14 cellular contexts compared by ENCODE assay signal in the genomic region with DNA sequence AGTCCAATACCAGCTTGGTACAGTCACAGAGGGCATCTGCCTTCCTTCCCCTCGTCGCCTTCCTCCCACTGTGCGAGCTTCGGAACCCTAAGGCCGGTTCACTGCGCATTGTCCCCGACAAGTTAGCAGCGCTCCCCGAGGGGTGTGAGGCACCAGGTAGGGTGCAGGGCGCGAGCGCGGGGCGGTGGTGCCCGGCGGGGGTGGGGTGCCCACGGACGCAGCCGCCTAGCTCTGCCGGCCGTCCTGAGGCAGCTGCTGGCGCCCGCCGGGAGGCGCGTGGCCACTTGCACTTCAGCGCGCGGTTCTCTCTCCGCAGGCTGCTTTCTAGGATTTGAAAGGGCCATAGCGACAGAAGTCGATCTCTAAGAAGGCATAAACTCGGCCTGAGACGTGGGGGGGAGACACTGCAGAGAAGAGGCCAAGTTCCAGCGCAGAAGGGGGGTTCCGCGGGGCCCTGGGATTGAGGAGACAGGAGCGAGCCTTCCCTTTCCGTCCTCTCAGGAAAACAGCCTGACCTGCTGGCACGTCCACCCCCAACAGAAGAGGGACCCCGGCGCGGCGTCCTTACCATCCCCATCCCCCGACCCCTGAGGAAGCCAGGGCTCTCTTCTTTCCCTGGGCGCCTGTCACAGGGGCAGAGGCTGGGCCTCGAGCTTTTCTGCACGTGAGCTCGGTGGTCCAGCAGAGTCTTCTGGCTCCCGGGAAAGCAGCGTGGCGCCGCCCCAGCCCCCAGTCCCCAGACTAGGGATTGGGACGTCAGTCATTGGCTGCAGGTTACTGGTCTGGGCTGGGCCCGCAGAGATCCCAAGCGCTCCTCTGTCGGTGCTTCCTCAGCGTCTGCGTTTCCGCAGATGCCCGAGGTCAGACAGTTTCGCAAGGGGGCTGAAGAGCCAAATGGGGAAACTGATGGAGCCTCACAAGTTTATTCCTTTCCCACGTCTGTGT. TPM values are rescaled to one million over a fixed set of nuclear protein-coding genes. Genes with fewer than 3 reads are reported as not detected.
DNase-seq lines count a peak whose midpoint lies in the region; ATAC-seq, FAIRE-seq and TF ChIP-seq lines count a peak whose summit lies in the region.
"Had no signal": no experiment of that assay in that cellular context is flagged by ENCODE, and none has a peak within 500 bp of the region (broad histone marks: within the 10 kb centered on the region; RNA-seq: fewer than 3 reads in every experiment).

No MANE protein-coding gene starts in this region.

- no peak for TF ChIP-seq RAD21 in HepG2 (CRISPR knock-in tag; IDR thresholded peaks at IDR 0.05)

- peaks cover 63% of the 10 kb centered on the region for H3K27me3 Mint-ChIP-seq in activated B cell treated with CpG ODN at 0.5 μM for 24 hours
- H3K27me3 Mint-ChIP-seq in activated T-helper 2 cell treated with anti-CD3 and anti-CD28 coated beads, Interferon-gamma antibody, Interleukin-2, Interleukin-4, amounts not matched to agents 10 μg/mL and 5 μg/mL and 100 μg/mL, durations not matched to agents 14 hours and 24 hours and 36 hours (ENCODE audit: low read depth), result peaks cover 73% of the 10 kb centered on the region

- POLR2A ChIA-PET in activated B cell treated with CpG ODN at 0.5 μM for 24 hours (lab: Charles Lee), result no interaction called here
- POLR2A ChIA-PET in HepG2 (lab: Yijun Ruan, JAX), result interaction anchor here (1.4 kb wide), 1 partner anchor 22 kb away, joined by 4 read pairs; the partner anchor contains the start of gene CCNC

- peaks cover 3% of the 10 kb centered on the region for H3K9me3 Mint-ChIP-seq in activated B cell treated with CpG ODN at 0.5 μM for 24 hours
- H3K9me3 Mint-ChIP-seq in activated T-helper 2 cell treated with anti-CD3 and anti-CD28 coated beads, Interferon-gamma antibody, Interleukin-2, Interleukin-4, amounts not matched to agents 10 μg/mL and 5 μg/mL and 100 μg/mL, durations not matched to agents 14 hours and 24 hours and 36 hours, result no peaks in the 10 kb centered on the region

- CTCF ChIA-PET in activated B cell treated with CpG ODN at 0.5 μM for 24 hours (lab: Charles Lee), result no interaction called here
- CTCF ChIA-PET in HepG2 (lab: Yijun Ruan, JAX; ENCODE audit: low intra/inter-chr PET ratio, low total read pairs), result no interaction called here

- TF ChIP-seq EP300 in HepG2 (IDR thresholded peaks at IDR 0.05; ENCODE audit: low read depth in 2 of 2, low read length in 2 of 2) (no peak), HepG2 (CRISPR knock-in tag; IDR thresholded peaks at IDR 0.05; ENCODE audit: borderline replicate concordance) (no peak)

- H3K9me3 ChIP-seq in left ventricle myocardium inferior (replicated peaks) (peaks cover 17% of the 10 kb centered on the region), right atrium auricular region (peaks cover 0 to 17% of the 10 kb centered on the region in 2 donors), HepG2 (ENCODE audit: low read length) (no peaks in the 10 kb centered on the region), thoracic aorta (no peaks in the 10 kb centered on the region)

- FAIRE-seq in HepG2 (lab: Jason Lieb, UNC), result no peak

- ATAC-seq in activated B cell treated with CpG ODN at 0.5 μM for 24 hours (ENCODE audit: low read depth), result no peak
- no peak for ATAC-seq in HepG2
- ATAC-seq in thoracic aorta (ENCODE audit: insufficient number of reproducible peaks, low FRiP score, low read depth), result no peak
- no peak for ATAC-seq in GM19463 (IDR thresholded peaks at IDR 0.05; ENCODE audit: unreplicated experiment)
- ATAC-seq: Panc1 had no signal

- peak overlapping the region; percentile 50 for H3K4me3 Mint-ChIP-seq in activated B cell treated with CpG ODN at 0.5 μM for 24 hours
- H3K4me3 Mint-ChIP-seq in activated T-helper 2 cell treated with anti-CD3 and anti-CD28 coated beads, Interferon-gamma antibody, Interleukin-2, Interleukin-4, amounts not matched to agents 10 μg/mL and 5 μg/mL and 100 μg/mL, durations not matched to agents 14 hours and 24 hours and 36 hours (ENCODE audit: low read depth), result no peak overlapping the region
- H3K4me3 Mint-ChIP-seq: mesothelial cell of epicardium had no signal

- TF ChIP-seq CTCF in left ventricle myocardium inferior (IDR thresholded peaks at IDR 0.05; ENCODE audit: borderline replicate concordance) (no peak), right atrium auricular region (IDR thresholded peaks at IDR 0.05) (no peak), activated B cell treated with CpG ODN at 0.5 μM for 24 hours (IDR thresholded peaks at IDR 0.05) (no peak), HepG2 (CRISPR knock-in tag; IDR thresholded peaks at IDR 0.05) (no peak), thoracic aorta (IDR thresholded peaks at IDR 0.05) (no peak)

- H3K79me2 ChIP-seq in HepG2 (ENCODE audit: insufficient read depth, low read length), result no peaks in the 10 kb centered on the region

- in situ Hi-C loops in HepG2 (cut with HindIII; ENCODE audit: extremely low pct_ligation_motif_present, low pct_unique_long_range_greater_than_20kb), result no loop called here

- H3K27me3 ChIP-seq in left ventricle myocardium inferior (ENCODE audit: low read depth) (peaks cover 94% of the 10 kb centered on the region), right atrium auricular region (peaks cover 38 to 39% of the 10 kb centered on the region in 2 donors), HepG2 (ENCODE audit: control insufficient read depth in 1 of 2, insufficient read depth in 2 of 2, low read length in 2 of 2) (peaks cover 5 to 42% of the 10 kb centered on the region in 2 experiments), thoracic aorta (replicated peaks; ENCODE audit: insufficient read depth) (peaks cover 21% of the 10 kb centered on the region)

- DNase-seq in left ventricle myocardium inferior (no peak), right atrium auricular region (ENCODE audit: low spot score) (no peak), activated B cell treated with CpG ODN at 0.5 μM for 24 hours (no peak), HepG2 (ENCODE audit: low spot score) (no peak), thoracic aorta (ENCODE audit: low spot score) (no peak), NCI-H774 (lab: John Stamatoyannopoulos, UW) (no peak)
- DNase-seq in activated T-helper 2 cell treated with anti-CD3 and anti-CD28 coated beads, Interferon-gamma antibody, Interleukin-2, Interleukin-4, amounts not matched to agents 10 μg/mL and 5 μg/mL and 100 μg/mL, durations not matched to agents 14 hours and 24 hours and 36 hours (ENCODE audit: low spot score), result no peak
- DNase-seq: activated naive CD4-positive, alpha-beta T cell; CD4-positive, CD25-positive, alpha-beta regulatory T cell; dermis blood vessel endothelial cell; heart right ventricle had no signal

- H3K36me3 Mint-ChIP-seq in activated B cell treated with CpG ODN at 0.5 μM for 24 hours (ENCODE audit: low read depth), result no peaks in the 10 kb centered on the region
- no peaks in the 10 kb centered on the region for H3K36me3 Mint-ChIP-seq in activated T-helper 2 cell treated with anti-CD3 and anti-CD28 coated beads, Interferon-gamma antibody, Interleukin-2, Interleukin-4, amounts not matched to agents 10 μg/mL and 5 μg/mL and 100 μg/mL, durations not matched to agents 14 hours and 24 hours and 36 hours (ENCODE audit: low read depth)
- H3K36me3 Mint-ChIP-seq: CD4-positive, CD25-positive, alpha-beta regulatory T cell; mesothelial cell of epicardium had no signal

- H3K4me2 ChIP-seq in HepG2 (ENCODE audit: low read depth, low read length), result peak overlapping the region; percentile 23; the same call in 1 of the 2 replicates

- BruUV-seq in HepG2 (replicated peaks; lab: Mats Ljungman, UMichigan), result no TSS peak

- H3K27ac Mint-ChIP-seq in activated B cell treated with CpG ODN at 0.5 μM for 24 hours, result no peak overlapping the region
- H3K27ac Mint-ChIP-seq in activated T-helper 2 cell treated with anti-CD3 and anti-CD28 coated beads, Interferon-gamma antibody, Interleukin-2, Interleukin-4, amounts not matched to agents 10 μg/mL and 5 μg/mL and 100 μg/mL, durations not matched to agents 14 hours and 24 hours and 36 hours, result no peak overlapping the region
- H3K27ac Mint-ChIP-seq: mesothelial cell of epicardium had no signal

- H3K36me3 ChIP-seq in left ventricle myocardium inferior, result no peaks in the 10 kb centered on the region
- H3K36me3 ChIP-seq in right atrium auricular region, result no peaks in the 10 kb centered on the region
- H3K36me3 ChIP-seq in HepG2 (replicated peaks in 1 of 2; ENCODE audit: control insufficient read depth in 1 of 2, insufficient read depth in 2 of 2, low read length in 2 of 2), result no peaks in the 10 kb centered on the region
- no peaks in the 10 kb centered on the region for H3K36me3 ChIP-seq in thoracic aorta
- H3K36me3 ChIP-seq: heart right ventricle had no signal

- no peak overlapping the region for H2AFZ ChIP-seq in HepG2 (ENCODE audit: low read length)

- peaks cover 30% of the 10 kb centered on the region for H3K4me1 Mint-ChIP-seq in activated B cell treated with CpG ODN at 0.5 μM for 24 hours
- H3K4me1 Mint-ChIP-seq in activated T-helper 2 cell treated with anti-CD3 and anti-CD28 coated beads, Interferon-gamma antibody, Interleukin-2, Interleukin-4, amounts not matched to agents 10 μg/mL and 5 μg/mL and 100 μg/mL, durations not matched to agents 14 hours and 24 hours and 36 hours (ENCODE audit: low read depth), result peaks cover 18% of the 10 kb centered on the region

- no peak overlapping the region for H3K9ac ChIP-seq in HepG2 (ENCODE audit: insufficient read depth, low read depth, low read length)

- no peaks in the 10 kb centered on the region for H4K20me1 ChIP-seq in HepG2 (ENCODE audit: insufficient read depth, low read length)

- H3K4me1 ChIP-seq in left ventricle myocardium inferior, result peaks cover 28% of the 10 kb centered on the region
- H3K4me1 ChIP-seq in right atrium auricular region, result peaks cover 0 to 28% of the 10 kb centered on the region in 2 donors
- peaks cover 13% of the 10 kb centered on the region for H3K4me1 ChIP-seq in HepG2 (ENCODE audit: insufficient read depth, low read length)
- H3K4me1 ChIP-seq in thoracic aorta (ENCODE audit: control insufficient read depth in 1 of 2, low read depth in 2 of 2), result peaks cover 15 to 26% of the 10 kb centered on the region in 2 donors

- H3K27ac ChIP-seq in left ventricle myocardium inferior (replicated peaks) (no peak overlapping the region), right atrium auricular region (no peak overlapping the region), HepG2 (ENCODE audit: extremely low read length, insufficient read depth, low read length) (no peak overlapping the region), thoracic aorta (peak overlapping the region in 1 of 2 donors; percentile 22)
- H3K27ac ChIP-seq: heart right ventricle had no signal

- WGBS in HepG2 (ENCODE audit: low lambda C conversion rate), result 39% methylated on average over 28 of the region's 63 CpGs

- intact Hi-C loops in left ventricle myocardium inferior (cut with micrococcal nuclease), result no loop called here
- intact Hi-C loops in activated B cell treated with CpG ODN at 0.5 μM for 24 hours (cut with micrococcal nuclease), result loop anchor here (1.0 kb wide), 1 partner anchor 12 kb away; no protein-coding TSS in a partner anchor
- intact Hi-C loops in HepG2 (cut with micrococcal nuclease; ENCODE audit: unreplicated experiment), result no loop called here
- intact Hi-C loops in activated T-helper 2 cell treated with anti-CD3 and anti-CD28 coated beads, Interferon-gamma antibody, Interleukin-2, Interleukin-4, amounts not matched to agents 10 μg/mL and 5 μg/mL and 100 μg/mL, durations not matched to agents 14 hours and 24 hours and 36 hours (cut with micrococcal nuclease), result loop anchor here (1.0 kb wide), 1 partner anchor 12 kb away; no protein-coding TSS in a partner anchor

- H3K4me3 ChIP-seq in left ventricle myocardium inferior (peak overlapping the region; percentile 37), right atrium auricular region (peak overlapping the region in 1 of 2 donors; percentile 12), HepG2 (replicated peaks in 1 of 3; ENCODE audit: insufficient read depth in 1 of 3, low read depth in 2 of 3, low read length in 3 of 3) (no peak overlapping the region), thoracic aorta (peak overlapping the region; percentile 32)

- TF ChIP-seq POLR2A in HepG2 (IDR thresholded peaks at IDR 0.05; ENCODE audit: insufficient read depth in 1 of 2, low read depth in 2 of 2, low read length in 2 of 2), result no peak

RNA-seq across cellular contexts. Expression of gene PRDM13, which starts 15.6 kb away (rescaled TPM):
- total RNA-seq in left ventricle myocardium inferior (not detected), right atrium auricular region (not detected), activated B cell treated with CpG ODN at 0.5 μM for 24 hours (0.07 TPM in 1 of 2 replicates, not detected in the other), HepG2 (2016; rRNA removed; fragmentation: Illumina TruSeq; extraction: Trizol) (not detected in 2 replicates), thoracic aorta (not detected)
- not detected in 2 replicates for total RNA-seq in HepG2 (2016; cell fraction: cytosol; rRNA removed; fragmentation: Illumina TruSeq; extraction: Trizol; ENCODE audit: low read depth)
- not detected in 2 replicates for total RNA-seq in HepG2 (2016; cell fraction: insoluble cytoplasmic fraction; rRNA removed; fragmentation: Illumina TruSeq; extraction: Trizol)
- total RNA-seq in HepG2 (2016; cell fraction: membrane; rRNA removed; fragmentation: Illumina TruSeq; extraction: Trizol), result not detected in 2 replicates
- not detected in 2 replicates for total RNA-seq in HepG2 (2016; cell fraction: nucleus; rRNA removed; fragmentation: Illumina TruSeq; extraction: Trizol)
- not detected in 2 replicates for polyA plus RNA-seq in HepG2 (2011; rRNA removed)
- not detected in 2 replicates for polyA plus RNA-seq in HepG2 (2011; cell fraction: cytosol; rRNA removed)
- polyA plus RNA-seq in HepG2 (2011; cell fraction: nucleus; rRNA removed), result not detected in 2 replicates
- not detected in 2 replicates for polyA plus RNA-seq in HepG2 (2012)
- polyA plus RNA-seq in HepG2 (2016; cell fraction: cytosol; fragmentation: Illumina TruSeq; extraction: Trizol; ENCODE audit: low read depth), result not detected in 2 replicates
- polyA plus RNA-seq in HepG2 (2016; cell fraction: insoluble cytoplasmic fraction; fragmentation: Illumina TruSeq; extraction: Trizol; ENCODE audit: low read depth), result not detected in 2 replicates
- polyA plus RNA-seq in HepG2 (2016; cell fraction: membrane; fragmentation: Illumina TruSeq; extraction: Trizol; ENCODE audit: low read depth), result not detected in 2 replicates
- polyA plus RNA-seq in HepG2 (2016; cell fraction: nucleus; fragmentation: Illumina TruSeq; extraction: Trizol; ENCODE audit: insufficient read depth, low read depth), result not detected in 2 replicates
- not detected in 2 replicates for polyA minus RNA-seq in HepG2 (2011; rRNA and poly(A)+ RNA removed; ENCODE audit: low replicate concordance)
- polyA minus RNA-seq in HepG2 (2011; cell fraction: cytosol; rRNA and poly(A)+ RNA removed), result not detected in 2 replicates
- not detected in 2 replicates for polyA minus RNA-seq in HepG2 (2011; cell fraction: nucleus; rRNA and poly(A)+ RNA removed)
- not detected in 2 replicates for total RNA-seq in activated T-helper 2 cell treated with anti-CD3 and anti-CD28 coated beads, Interferon-gamma antibody, Interleukin-2, Interleukin-4, amounts not matched to agents 10 μg/mL and 5 μg/mL and 100 μg/mL, durations not matched to agents 14 hours and 24 hours and 36 hours
- total RNA-seq: CD4-positive, CD25-positive, alpha-beta regulatory T cell; dermis blood vessel endothelial cell; heart right ventricle; mesothelial cell of epicardium had no signal
- polyA plus RNA-seq: CD4-positive, CD25-positive, alpha-beta regulatory T cell; heart right ventricle had no signal

RNA-seq across cellular contexts. Expression of gene CCNC, which starts 22.5 kb away (rescaled TPM):
- 15.1 TPM for total RNA-seq in left ventricle myocardium inferior
- 10 to 100 TPM; 17.6 to 23.1 TPM for total RNA-seq in right atrium auricular region
- total RNA-seq in activated B cell treated with CpG ODN at 0.5 μM for 24 hours, result 50.4 and 51.6 TPM in 2 replicates
- 141 and 193 TPM in 2 replicates for total RNA-seq in HepG2 (2016; rRNA removed; fragmentation: Illumina TruSeq; extraction: Trizol)
- 24.4 and 26.9 TPM in 2 replicates for total RNA-seq in HepG2 (2016; cell fraction: cytosol; rRNA removed; fragmentation: Illumina TruSeq; extraction: Trizol; ENCODE audit: low read depth)
- total RNA-seq in HepG2 (2016; cell fraction: insoluble cytoplasmic fraction; rRNA removed; fragmentation: Illumina TruSeq; extraction: Trizol), result 140 and 194 TPM in 2 replicates
- 89.1 and 99.1 TPM in 2 replicates for total RNA-seq in HepG2 (2016; cell fraction: membrane; rRNA removed; fragmentation: Illumina TruSeq; extraction: Trizol)
- total RNA-seq in HepG2 (2016; cell fraction: nucleus; rRNA removed; fragmentation: Illumina TruSeq; extraction: Trizol), result 88.9 and 101 TPM in 2 replicates
- polyA plus RNA-seq in HepG2 (2011; rRNA removed), result 53.4 and 69.6 TPM in 2 replicates
- polyA plus RNA-seq in HepG2 (2011; cell fraction: cytosol; rRNA removed), result 22.1 and 38.1 TPM in 2 replicates
- polyA plus RNA-seq in HepG2 (2011; cell fraction: nucleus; rRNA removed), result 17.7 and 42.9 TPM in 2 replicates
- 56.6 and 63.3 TPM in 2 replicates for polyA plus RNA-seq in HepG2 (2012)
- 20.7 and 21.4 TPM in 2 replicates for polyA plus RNA-seq in HepG2 (2016; cell fraction: cytosol; fragmentation: Illumina TruSeq; extraction: Trizol; ENCODE audit: low read depth)
- 149 and 172 TPM in 2 replicates for polyA plus RNA-seq in HepG2 (2016; cell fraction: insoluble cytoplasmic fraction; fragmentation: Illumina TruSeq; extraction: Trizol; ENCODE audit: low read depth)
- 63.5 and 64.0 TPM in 2 replicates for polyA plus RNA-seq in HepG2 (2016; cell fraction: membrane; fragmentation: Illumina TruSeq; extraction: Trizol; ENCODE audit: low read depth)
- 118 TPM in 2 replicates for polyA plus RNA-seq in HepG2 (2016; cell fraction: nucleus; fragmentation: Illumina TruSeq; extraction: Trizol; ENCODE audit: insufficient read depth, low read depth)
- 62.2 and 83.8 TPM in 2 replicates for polyA minus RNA-seq in HepG2 (2011; rRNA and poly(A)+ RNA removed; ENCODE audit: low replicate concordance)
- 48.7 and 53.6 TPM in 2 replicates for polyA minus RNA-seq in HepG2 (2011; cell fraction: cytosol; rRNA and poly(A)+ RNA removed)
- polyA minus RNA-seq in HepG2 (2011; cell fraction: nucleus; rRNA and poly(A)+ RNA removed), result 59.1 and 72.4 TPM in 2 replicates
- 10 to 100 TPM; 25.2 to 50.6 TPM for total RNA-seq in thoracic aorta
- 49.2 and 52.1 TPM in 2 replicates for total RNA-seq in activated T-helper 2 cell treated with anti-CD3 and anti-CD28 coated beads, Interferon-gamma antibody, Interleukin-2, Interleukin-4, amounts not matched to agents 10 μg/mL and 5 μg/mL and 100 μg/mL, durations not matched to agents 14 hours and 24 hours and 36 hours

Comparison
In these comparisons a context has a peak if more than half of its experiments do, and no peak if none do; other contexts are left out.
1. H3K4me3 ChIP-seq: peak in left ventricle myocardium inferior (single experiment) and thoracic aorta (single experiment); none in HepG2 (0 of 3).
2. intact Hi-C loops: an anchor here in activated B cell treated with CpG ODN at 0.5 μM for 24 hours (1.0 kb wide) and activated T-helper 2 cell treated with anti-CD3 and anti-CD28 coated beads, Interferon-gamma antibody, Interleukin-2, Interleukin-4, amounts not matched to agents 10 μg/mL and 5 μg/mL and 100 μg/mL, durations not matched to agents 14 hours and 24 hours and 36 hours (1.0 kb wide); none called in left ventricle myocardium inferior and HepG2.